ENCODE assay signal across 7 cellular contexts in the genomic region with DNA sequence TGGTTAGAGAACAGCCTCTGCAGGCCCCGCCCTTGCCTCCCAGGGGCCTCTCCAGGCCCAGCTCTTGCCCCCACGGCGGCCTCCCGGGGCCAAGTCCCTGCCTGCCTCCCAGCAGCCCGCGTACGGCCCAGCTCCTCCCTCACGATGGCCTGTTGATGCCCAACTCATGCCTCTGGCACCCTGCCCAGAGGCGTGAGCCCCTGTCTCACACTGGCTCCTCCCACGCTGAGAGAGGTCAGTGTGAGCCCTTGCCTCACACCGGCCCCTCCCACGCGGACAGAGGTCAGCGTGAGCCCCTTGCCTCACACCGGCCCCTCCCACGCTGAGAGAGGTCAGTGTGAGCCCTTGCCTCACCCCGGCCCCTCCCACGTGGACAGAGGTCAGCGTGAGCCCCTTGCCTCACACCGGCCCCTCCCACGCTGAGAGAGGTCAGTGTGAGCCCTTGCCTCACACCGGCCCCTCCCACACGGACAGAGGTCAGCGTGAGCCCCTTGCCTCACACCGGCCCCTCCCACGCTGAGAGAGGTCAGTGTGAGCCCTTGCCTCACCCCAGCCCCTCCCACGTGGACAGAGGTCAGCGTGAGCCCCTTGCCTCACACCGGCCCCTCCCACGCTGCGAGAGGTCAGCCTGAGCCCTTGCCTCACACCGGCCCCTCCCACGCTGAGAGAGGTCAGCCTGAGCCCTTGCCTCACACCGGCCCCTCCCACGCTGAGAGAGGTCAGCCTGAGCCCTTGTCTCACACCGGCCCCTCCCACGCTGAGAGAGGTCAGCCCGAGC.
DNase-seq lines count a peak whose midpoint lies in the region; ATAC-seq and TF ChIP-seq lines count a peak whose summit lies in the region.
"Not testable (repeated sequence)": the region's sequence is repeated elsewhere in the genome, so short reads cannot be mapped to it uniquely, and the experiment has no call there.

No MANE protein-coding gene starts in this region.

- not testable (repeated sequence) for H3K4me3 ChIP-seq in Karpas-422 (ENCODE audit: low read length); liver (ENCODE audit: low read depth in 1 of 3, low read length in 3 of 3)

- intact Hi-C loops in activated CD8-positive, alpha-beta T cell treated with anti-CD3 and anti-CD28 coated beads for 36 hours (cut with micrococcal nuclease): not testable (repeated sequence)

- H3K27me3 ChIP-seq in Karpas-422 (ENCODE audit: low read length); liver (ENCODE audit: control insufficient read depth in 4 of 4, insufficient read depth in 4 of 4, low read length in 3 of 4): not testable (repeated sequence)

- not testable (repeated sequence) for H3K9me2 ChIP-seq in Karpas-422 (replicated peaks; ENCODE audit: insufficient read depth, low read length)

- H3K4me1 ChIP-seq in Karpas-422 (ENCODE audit: low read length); liver (ENCODE audit: control insufficient read depth in 4 of 4, insufficient read depth in 4 of 4, low read length in 3 of 4): not testable (repeated sequence)

- H3K27me3 Mint-ChIP-seq in activated CD8-positive, alpha-beta T cell treated with anti-CD3 and anti-CD28 coated beads for 36 hours; osteocyte (ENCODE audit: unreplicated experiment): not testable (repeated sequence)

- TF ChIP-seq CTCF in activated CD8-positive, alpha-beta T cell treated with anti-CD3 and anti-CD28 coated beads for 36 hours (IDR thresholded peaks at IDR 0.05); liver (IDR thresholded peaks at IDR 0.05; ENCODE audit: low read depth, low read length, missing input control); osteocyte (IDR thresholded peaks at IDR 0.05): not testable (repeated sequence)

- H3K9me3 Mint-ChIP-seq in activated CD8-positive, alpha-beta T cell treated with anti-CD3 and anti-CD28 coated beads for 36 hours; osteocyte (ENCODE audit: unreplicated experiment): not testable (repeated sequence)

- not testable (repeated sequence) for H2AFZ ChIP-seq in Karpas-422 (ENCODE audit: low read length)

- TF ChIP-seq RAD21 in liver (IDR thresholded peaks at IDR 0.05): not testable (repeated sequence)

- not testable (repeated sequence) for H3K79me2 ChIP-seq in Karpas-422 (ENCODE audit: low read length)

- not testable (repeated sequence) for H3K4me1 Mint-ChIP-seq in activated CD8-positive, alpha-beta T cell treated with anti-CD3 and anti-CD28 coated beads for 36 hours (ENCODE audit: low read depth); osteocyte (ENCODE audit: unreplicated experiment)

- not testable (repeated sequence) for H3K27ac ChIP-seq in Karpas-422 (ENCODE audit: low read length); liver (ENCODE audit: low read depth in 1 of 2, low read length in 2 of 2)

- H3K4me2 ChIP-seq in Karpas-422 (ENCODE audit: low read depth, low read length, poor library complexity, severe bottlenecking): not testable (repeated sequence)

- H3K36me3 Mint-ChIP-seq in activated CD8-positive, alpha-beta T cell treated with anti-CD3 and anti-CD28 coated beads for 36 hours (ENCODE audit: low read depth); osteocyte (ENCODE audit: unreplicated experiment): not testable (repeated sequence)

- ATAC-seq in activated CD8-positive, alpha-beta T cell treated with anti-CD3 and anti-CD28 coated beads for 36 hours: not testable (repeated sequence)

- H3K9ac ChIP-seq in Karpas-422 (ENCODE audit: low read length); liver (ENCODE audit: low read depth in 1 of 2, low read length in 2 of 2): not testable (repeated sequence)

- H3K27ac Mint-ChIP-seq in activated CD8-positive, alpha-beta T cell treated with anti-CD3 and anti-CD28 coated beads for 36 hours; osteocyte (ENCODE audit: unreplicated experiment): not testable (repeated sequence)

- not testable (repeated sequence) for H3K9me3 ChIP-seq in Karpas-422 (ENCODE audit: low read length); liver (ENCODE audit: control insufficient read depth in 4 of 4, low read length in 3 of 4)

- not testable (repeated sequence) for H4K20me1 ChIP-seq in Karpas-422 (ENCODE audit: insufficient read depth, low read depth, low read length)

- peak; percentile 0 for DNase-seq in EL
- DNase-seq in Karpas-422: peak; percentile 12
- DNase-seq in activated CD8-positive, alpha-beta T cell treated with anti-CD3 and anti-CD28 coated beads for 36 hours: peak; percentile 6
- DNase-seq in ecto neural progenitor cell (ENCODE audit: low spot score): peak; percentile 4
- DNase-seq in inferior parietal cortex (ENCODE audit: extremely low spot score): peak; percentile 1
- DNase-seq in osteocyte (ENCODE audit: extremely low spot score, unreplicated experiment): peak; percentile 19

- POLR2A ChIA-PET in activated CD8-positive, alpha-beta T cell treated with anti-CD3 and anti-CD28 coated beads for 36 hours (lab: Charles Lee): not testable (repeated sequence)

- 53% methylated on average over 28 of the region's 38 CpGs for WGBS in liver

- not testable (repeated sequence) for H3K4me3 Mint-ChIP-seq in activated CD8-positive, alpha-beta T cell treated with anti-CD3 and anti-CD28 coated beads for 36 hours; osteocyte (ENCODE audit: unreplicated experiment)

- H3K36me3 ChIP-seq in Karpas-422 (ENCODE audit: insufficient read depth, low read length); liver (ENCODE audit: control insufficient read depth in 4 of 4, insufficient read depth in 3 of 4, low read depth in 1 of 4, low read length in 3 of 4): not testable (repeated sequence)

- CTCF ChIA-PET in activated CD8-positive, alpha-beta T cell treated with anti-CD3 and anti-CD28 coated beads for 36 hours (lab: Charles Lee): not testable (repeated sequence)

TF ChIP-seq in liver, 16 proteins besides CTCF, POLR2A, EP300 and RAD21:
- TF ChIP-seq RXRA (IDR thresholded peaks at IDR 0.05): peak; percentile 44 to 65
- TF ChIP-seq EGR1 (IDR thresholded peaks at IDR 0.05; ENCODE audit: low read depth in 2 of 2): peak in 1 of 2 donors; percentile 61
- TF ChIP-seq HNF4A (conservative IDR thresholded peaks at IDR 0.05): peak in 1 of 2 donors; percentile 42
